Comparison of ENCODE assay signal across 15 cellular contexts in the genomic region with DNA sequence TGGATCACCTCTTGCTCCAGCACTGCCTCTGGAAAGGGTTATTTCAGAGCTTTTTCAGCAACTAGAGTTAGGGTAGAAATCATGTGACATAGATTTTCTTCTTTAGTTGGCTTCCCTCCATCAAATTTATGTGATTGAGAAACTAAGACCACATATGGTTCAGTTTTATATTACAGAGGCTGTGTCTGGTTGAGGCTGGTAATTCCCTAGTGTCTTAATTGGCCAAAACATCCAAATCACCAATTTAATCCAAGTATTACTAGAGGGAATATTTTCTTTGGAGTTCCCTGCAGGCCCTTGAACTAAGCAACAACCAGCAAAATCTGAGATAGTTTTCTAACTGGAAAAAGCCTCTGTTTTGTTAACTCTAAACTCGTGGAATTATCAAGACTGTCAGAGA.
DNase-seq lines count a peak whose midpoint lies in the region; ATAC-seq and TF ChIP-seq lines count a peak whose summit lies in the region.
"Had no signal": no experiment of that assay in that cellular context is flagged by ENCODE, and none has a peak within 500 bp of the region (broad histone marks: within the 10 kb centered on the region; RNA-seq: fewer than 3 reads in every experiment).

No MANE protein-coding gene starts in this region.

- no peak for TF ChIP-seq CTCF in gastrocnemius medialis (IDR thresholded peaks at IDR 0.05 in 4 of 5, conservative IDR thresholded peaks at IDR 0.05 in 1 of 5)

- peak overlapping the region; percentile 2 to 60 (median 36) for H3K27ac ChIP-seq in gastrocnemius medialis
- H3K27ac ChIP-seq: BLaER1, lower lobe of right lung, SK-N-MC had no signal

- H3K36me3 ChIP-seq in gastrocnemius medialis: no peaks in the 10 kb centered on the region
- H3K36me3 ChIP-seq: BLaER1, lower lobe of right lung had no signal

- H3K27me3 ChIP-seq in gastrocnemius medialis: no peaks in the 10 kb centered on the region
- H3K27me3 ChIP-seq: BLaER1 had no signal

- H3K9me3 ChIP-seq in gastrocnemius medialis: no peaks in the 10 kb centered on the region
- H3K9me3 ChIP-seq: BLaER1, lower lobe of right lung had no signal

- no peak for TF ChIP-seq POLR2A in gastrocnemius medialis (IDR thresholded peaks at IDR 0.05)

- in situ Hi-C loops in gastrocnemius medialis (cut with MboI; ENCODE audit: low sequenced_read_pairs in 4 of 4): no loop called here

- peaks cover 15 to 40% of the 10 kb centered on the region in 2 donors for H3K4me1 ChIP-seq in gastrocnemius medialis
- H3K4me1 ChIP-seq: BLaER1, lower lobe of right lung had no signal

- intact Hi-C loops in gastrocnemius medialis (cut with DNase I; ENCODE audit: low total_unique reads) (no loop called here), posterior vena cava (cut with DNase I) (loop anchor here in 1 of 2 donors (5.0 kb wide), 1 partner anchor 1081 kb away; no protein-coding TSS in a partner anchor)

- DNase-seq in DMS 273 (lab: John Stamatoyannopoulos, UW; ENCODE audit: unreplicated experiment) (peak; percentile 78), NCI-H446 treated with DMSO at 0.1 percent for 48 hours (lab: John Stamatoyannopoulos, UW) (peak; percentile 86), fibroblast of the conjunctiva (ENCODE audit: low read depth) (peak; percentile 82), gastrocnemius medialis (no peak), H4 (ENCODE audit: low spot score) (no peak), NCI-H2227 treated with DMSO at 0.1 percent for 48 hours (lab: John Stamatoyannopoulos, UW) (no peak), posterior vena cava (ENCODE audit: low spot score) (no peak)
- DNase-seq in stimulated activated naive CD8-positive, alpha-beta T cell treated with anti-CD3 and anti-CD28 coated beads, Interleukin-15, Interleukin-2, amounts not matched to agents 100 U/mL and 50 U/mL, for 24 hours: no peak
- DNase-seq: activated CD8-positive, alpha-beta memory T cell treated with anti-CD3 and anti-CD28 coated beads for 24 hours; activated gamma-delta T cell; EL; lower lobe of right lung; NCI-H1436 treated with DMSO at 0.1 percent for 48 hours had no signal

- no peak overlapping the region for H3K4me3 ChIP-seq in gastrocnemius medialis
- H3K4me3 ChIP-seq: BLaER1, lower lobe of right lung, SK-N-MC had no signal

- peak; percentile 33 to 51 for ATAC-seq in gastrocnemius medialis
- ATAC-seq in stimulated activated naive CD8-positive, alpha-beta T cell treated with anti-CD3 and anti-CD28 coated beads, Interleukin-15, Interleukin-2, amounts not matched to agents 100 U/mL and 50 U/mL, for 24 hours: no peak
- ATAC-seq: lower lobe of right lung had no signal

Comparison
In these comparisons a context has a peak if more than half of its experiments do, and no peak if none do; other contexts are left out.
1. DNase-seq: peak in DMS 273 (single experiment), NCI-H446 treated with DMSO at 0.1 percent for 48 hours (single experiment) and fibroblast of the conjunctiva (single experiment); none in gastrocnemius medialis (0 of 2), H4 (single experiment), stimulated activated naive CD8-positive, alpha-beta T cell treated with anti-CD3 and anti-CD28 coated beads, Interleukin-15, Interleukin-2, amounts not matched to agents 100 U/mL and 50 U/mL, for 24 hours (single experiment), NCI-H2227 treated with DMSO at 0.1 percent for 48 hours (single experiment) and posterior vena cava (single experiment).